ENCODE assay signal across 1 cellular context in genomic region chr5:66197764-66198405, GRCh38.
TF ChIP-seq lines count a peak whose summit lies in the region.

No MANE protein-coding gene starts in this region.

TF ChIP-seq in GM23338, 12 proteins besides CTCF, POLR2A, EP300 and RAD21 (continued from another document):
- no peak for TF ChIP-seq REST (IDR thresholded peaks at IDR 0.05; ENCODE audit: unreplicated experiment)
- no peak for TF ChIP-seq EZH2phosphoT487 (IDR thresholded peaks at IDR 0.05; ENCODE audit: unreplicated experiment)
- TF ChIP-seq EZH2 (IDR thresholded peaks at IDR 0.05; ENCODE audit: low read depth, unreplicated experiment), result no peak
- no peak for TF ChIP-seq ZNF462 (CRISPR knock-in tag; IDR thresholded peaks at IDR 0.05)
- TF ChIP-seq ZNF331 (CRISPR knock-in tag; IDR thresholded peaks at IDR 0.05; ENCODE audit: low read depth), result no peak
